1 cellular context compared by ENCODE assay signal in genomic region chr20:22529150-22530019, GRCh38.
TF ChIP-seq lines count a peak whose summit lies in the region.

No MANE protein-coding gene starts in this region.

TF ChIP-seq in H1, 55 proteins besides CTCF, POLR2A, EP300 and RAD21:
- TF ChIP-seq HDAC6 (IDR thresholded peaks at IDR 0.05; ENCODE audit: low read depth, low read length) (no peak), POU5F1 (IDR thresholded peaks at IDR 0.05; ENCODE audit: low read depth, low read length) (no peak), EZH2 (IDR thresholded peaks at IDR 0.05; ENCODE audit: low read depth, low read length, severe bottlenecking) (no peak), CHD1 (IDR thresholded peaks at IDR 0.05; ENCODE audit: low read depth, low read length) (no peak), POLR2AphosphoS5 (IDR thresholded peaks at IDR 0.05; ENCODE audit: low read depth, low read length) (no peak), NRF1 (IDR thresholded peaks at IDR 0.05; ENCODE audit: low read depth, low read length) (no peak)
- TF ChIP-seq, protein P1, sequence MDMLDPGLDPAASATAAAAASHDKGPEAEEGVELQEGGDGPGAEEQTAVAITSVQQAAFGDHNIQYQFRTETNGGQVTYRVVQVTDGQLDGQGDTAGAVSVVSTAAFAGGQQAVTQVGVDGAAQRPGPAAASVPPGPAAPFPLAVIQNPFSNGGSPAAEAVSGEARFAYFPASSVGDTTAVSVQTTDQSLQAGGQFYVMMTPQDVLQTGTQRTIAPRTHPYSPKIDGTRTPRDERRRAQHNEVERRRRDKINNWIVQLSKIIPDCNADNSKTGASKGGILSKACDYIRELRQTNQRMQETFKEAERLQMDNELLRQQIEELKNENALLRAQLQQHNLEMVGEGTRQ (IDR thresholded peaks at IDR 0.05; ENCODE audit: low read length) = no peak
- TF ChIP-seq, protein P2, sequence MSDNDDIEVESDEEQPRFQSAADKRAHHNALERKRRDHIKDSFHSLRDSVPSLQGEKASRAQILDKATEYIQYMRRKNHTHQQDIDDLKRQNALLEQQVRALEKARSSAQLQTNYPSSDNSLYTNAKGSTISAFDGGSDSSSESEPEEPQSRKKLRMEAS (IDR thresholded peaks at IDR 0.05) = no peak
